Comparison of ENCODE assay signal across 8 cellular contexts in genomic region chr2:231712462-231713021, GRCh38. TPM values are rescaled to one million over a fixed set of nuclear protein-coding genes. Genes with fewer than 3 reads are reported as not detected.
DNase-seq lines count a peak whose midpoint lies in the region; ATAC-seq and TF ChIP-seq lines count a peak whose summit lies in the region.
"Not testable (repeated sequence)": the region's sequence is repeated elsewhere in the genome, so short reads cannot be mapped to it uniquely, and the experiment has no call there.

No MANE protein-coding gene starts in this region.

- peaks cover 25 to 43% of the 10 kb centered on the region in 2 donors for H3K36me3 Mint-ChIP-seq in CD4-positive, alpha-beta memory T cell
- peaks cover 44% of the 10 kb centered on the region for H3K36me3 Mint-ChIP-seq in activated B cell treated with CpG ODN at 0.5 μM for 24 hours (ENCODE audit: low read depth)
- peaks cover 47% of the 10 kb centered on the region for H3K36me3 Mint-ChIP-seq in stimulated activated naive CD8-positive, alpha-beta T cell treated with anti-CD3 and anti-CD28 coated beads, Interleukin-15, Interleukin-2, amounts not matched to agents 100 ng/mL and 50 ng/mL, for 24 hours (ENCODE audit: low read depth)

- not testable (repeated sequence) for H2AFZ ChIP-seq in Karpas-422 (ENCODE audit: low read length)

- not testable (repeated sequence) for H3K27me3 ChIP-seq in CD4-positive, alpha-beta memory T cell (ENCODE audit: insufficient read depth, low read length); Karpas-422 (ENCODE audit: low read length); rectal smooth muscle tissue (ENCODE audit: control insufficient read depth, insufficient read depth, low read length)

- peak; percentile 6 for ATAC-seq in activated B cell treated with CpG ODN at 0.5 μM for 24 hours (ENCODE audit: low read depth)

- POLR2A ChIA-PET in CD4-positive, alpha-beta memory T cell (lab: Charles Lee; ENCODE audit: partially characterized antibody) = interaction anchor here (0.6 to 7.2 kb wide), 12 partner anchors 9 to 248 kb away, joined by 3 to 136 read pairs (median 6); partner anchors contain the start of gene NCL
- POLR2A ChIA-PET in activated B cell treated with CpG ODN at 0.5 μM for 24 hours (lab: Charles Lee) = interaction anchor here (0.9 to 12.2 kb wide), 10 partner anchors 8 to 249 kb away, joined by 3 to 376 read pairs (median 20); partner anchors contain the start of genes NCL and PDE6D

- H3K4me2 ChIP-seq in Karpas-422 (ENCODE audit: low read depth, low read length, poor library complexity, severe bottlenecking) = peak overlapping the region; percentile 87

- not testable (repeated sequence) for TF ChIP-seq CTCF in activated B cell treated with CpG ODN at 0.5 μM for 24 hours (IDR thresholded peaks at IDR 0.05)

- not testable (repeated sequence) for H3K9me2 ChIP-seq in Karpas-422 (replicated peaks; ENCODE audit: insufficient read depth, low read length)

- H3K4me3 ChIP-seq in CD4-positive, alpha-beta memory T cell (ENCODE audit: low read length in 2 of 2) = peak overlapping the region in 1 of 2 donors; percentile 99
- H3K4me3 ChIP-seq in Karpas-422 (ENCODE audit: low read length) = peak overlapping the region; percentile 98; the same call in 1 of the 2 replicates
- H3K4me3 ChIP-seq in rectal smooth muscle tissue (ENCODE audit: low read length) = peak overlapping the region; percentile 85

- peaks cover 24 to 56% (median 34%) of the 10 kb centered on the region in 4 donors for H3K4me1 Mint-ChIP-seq in CD4-positive, alpha-beta memory T cell
- peaks cover 59% of the 10 kb centered on the region for H3K4me1 Mint-ChIP-seq in activated B cell treated with CpG ODN at 0.5 μM for 24 hours
- peaks cover 44% of the 10 kb centered on the region for H3K4me1 Mint-ChIP-seq in stimulated activated naive CD8-positive, alpha-beta T cell treated with anti-CD3 and anti-CD28 coated beads, Interleukin-15, Interleukin-2, amounts not matched to agents 100 ng/mL and 50 ng/mL, for 24 hours (ENCODE audit: low read depth)

- H3K27me3 Mint-ChIP-seq in CD4-positive, alpha-beta memory T cell; activated B cell treated with CpG ODN at 0.5 μM for 24 hours; stimulated activated naive CD8-positive, alpha-beta T cell treated with anti-CD3 and anti-CD28 coated beads, Interleukin-15, Interleukin-2, amounts not matched to agents 100 ng/mL and 50 ng/mL, for 24 hours: not testable (repeated sequence)

- H4K20me1 ChIP-seq in Karpas-422 (ENCODE audit: insufficient read depth, low read depth, low read length) = peaks cover 35% of the 10 kb centered on the region

- peak overlapping the region; percentile 98 for H3K27ac ChIP-seq in CD4-positive, alpha-beta memory T cell (ENCODE audit: low read depth, low read length)
- peak overlapping the region; percentile 99 for H3K27ac ChIP-seq in Karpas-422 (ENCODE audit: low read length)
- not testable (repeated sequence) for H3K27ac ChIP-seq in rectal smooth muscle tissue (ENCODE audit: low read depth, low read length)

- peak overlapping the region; percentile 100 for H3K9ac ChIP-seq in Karpas-422 (ENCODE audit: low read length)
- H3K9ac ChIP-seq in rectal smooth muscle tissue (ENCODE audit: low read length) = not testable (repeated sequence)

- peaks cover 12% of the 10 kb centered on the region for H3K36me3 ChIP-seq in CD4-positive, alpha-beta memory T cell (ENCODE audit: insufficient read depth, low read length)
- H3K36me3 ChIP-seq in Karpas-422 (ENCODE audit: insufficient read depth, low read length) (peaks cover 39% of the 10 kb centered on the region), rectal smooth muscle tissue (ENCODE audit: control insufficient read depth, insufficient read depth, low read length) (peaks cover 18% of the 10 kb centered on the region)

- H3K4me1 ChIP-seq in CD4-positive, alpha-beta memory T cell (ENCODE audit: insufficient read depth, low read length) = peaks cover 41% of the 10 kb centered on the region
- peaks cover 32% of the 10 kb centered on the region for H3K4me1 ChIP-seq in Karpas-422 (ENCODE audit: low read length)
- H3K4me1 ChIP-seq in rectal smooth muscle tissue (ENCODE audit: control insufficient read depth, insufficient read depth, low read length) = peaks cover 23% of the 10 kb centered on the region

- CTCF ChIA-PET in CD4-positive, alpha-beta memory T cell (lab: Charles Lee; ENCODE audit: partially characterized antibody) = interaction anchor here (0.8 to 11.7 kb wide), 6 partner anchors 15 to 195 kb away, joined by 3 to 742 read pairs (median 76); no protein-coding TSS in a partner anchor
- CTCF ChIA-PET in activated B cell treated with CpG ODN at 0.5 μM for 24 hours (lab: Charles Lee) = interaction anchor here (1.0 to 7.9 kb wide), 4 partner anchors 32 to 111 kb away, joined by 3 to 429 read pairs (median 62); no protein-coding TSS in a partner anchor

- H3K27ac Mint-ChIP-seq in CD4-positive, alpha-beta memory T cell = peak overlapping the region; percentile 90 to 100 (median 97)
- peak overlapping the region; percentile 93 for H3K27ac Mint-ChIP-seq in activated B cell treated with CpG ODN at 0.5 μM for 24 hours
- H3K27ac Mint-ChIP-seq in stimulated activated naive CD8-positive, alpha-beta T cell treated with anti-CD3 and anti-CD28 coated beads, Interleukin-15, Interleukin-2, amounts not matched to agents 100 ng/mL and 50 ng/mL, for 24 hours = peak overlapping the region; percentile 99

- H3K4me3 Mint-ChIP-seq in CD4-positive, alpha-beta memory T cell = peak overlapping the region; percentile 74 to 99 (median 90)
- H3K4me3 Mint-ChIP-seq in activated B cell treated with CpG ODN at 0.5 μM for 24 hours = peak overlapping the region; percentile 91
- peak overlapping the region; percentile 99 for H3K4me3 Mint-ChIP-seq in stimulated activated naive CD8-positive, alpha-beta T cell treated with anti-CD3 and anti-CD28 coated beads, Interleukin-15, Interleukin-2, amounts not matched to agents 100 ng/mL and 50 ng/mL, for 24 hours

- H3K79me2 ChIP-seq in Karpas-422 (ENCODE audit: low read length) = peaks cover 43% of the 10 kb centered on the region

- intact Hi-C loops in CD4-positive, alpha-beta memory T cell (cut with micrococcal nuclease); activated B cell treated with CpG ODN at 0.5 μM for 24 hours (cut with micrococcal nuclease): not testable (repeated sequence)

- not testable (repeated sequence) for H3K9me3 ChIP-seq in CD4-positive, alpha-beta memory T cell (ENCODE audit: control insufficient read depth in 1 of 2, low read length in 2 of 2); Karpas-422 (ENCODE audit: low read length)

- H3K9me3 Mint-ChIP-seq in CD4-positive, alpha-beta memory T cell = peaks cover 0 to 21% (median 0%) of the 10 kb centered on the region in 8 donors
- H3K9me3 Mint-ChIP-seq in activated B cell treated with CpG ODN at 0.5 μM for 24 hours; stimulated activated naive CD8-positive, alpha-beta T cell treated with anti-CD3 and anti-CD28 coated beads, Interleukin-15, Interleukin-2, amounts not matched to agents 100 ng/mL and 50 ng/mL, for 24 hours: not testable (repeated sequence)

- peak; percentile 38 to 73 (median 39) for DNase-seq in CD4-positive, alpha-beta memory T cell
- DNase-seq in Karpas-422 = peak; percentile 68
- peak; percentile 57 for DNase-seq in activated B cell treated with CpG ODN at 0.5 μM for 24 hours
- DNase-seq in activated gamma-delta T cell treated with anti-CD3 and anti-CD28 coated beads, Interleukin-2, amount 50 U/mL, for 16 hours (ENCODE audit: low read depth) = peak; percentile 37
- DNase-seq in effector CD4-positive, alpha-beta T cell = peak; percentile 30
- DNase-seq in islet precursor cell = peak; percentile 51

RNA-seq across cellular contexts. Expression of gene PTMA, which starts 4.2 kb away (rescaled TPM):
- 1,000 to 10,000 TPM in 1 of 2 experiments, 100 to 1,000 TPM in 1; 974 to 1,069 TPM for total RNA-seq in CD4-positive, alpha-beta memory T cell
- 1,000 to 10,000 TPM; 1,347 to 1,836 TPM for polyA plus RNA-seq in CD4-positive, alpha-beta memory T cell
- 1,532 and 1,657 TPM in 2 replicates for total RNA-seq in Karpas-422 (2014; rRNA removed; shearing (Covaris generic); ENCODE audit: low replicate concordance)
- total RNA-seq in activated B cell treated with CpG ODN at 0.5 μM for 24 hours = 1,531 and 1,680 TPM in 2 replicates
